Comparison of ENCODE assay signal across 16 cellular contexts in the genomic region with DNA sequence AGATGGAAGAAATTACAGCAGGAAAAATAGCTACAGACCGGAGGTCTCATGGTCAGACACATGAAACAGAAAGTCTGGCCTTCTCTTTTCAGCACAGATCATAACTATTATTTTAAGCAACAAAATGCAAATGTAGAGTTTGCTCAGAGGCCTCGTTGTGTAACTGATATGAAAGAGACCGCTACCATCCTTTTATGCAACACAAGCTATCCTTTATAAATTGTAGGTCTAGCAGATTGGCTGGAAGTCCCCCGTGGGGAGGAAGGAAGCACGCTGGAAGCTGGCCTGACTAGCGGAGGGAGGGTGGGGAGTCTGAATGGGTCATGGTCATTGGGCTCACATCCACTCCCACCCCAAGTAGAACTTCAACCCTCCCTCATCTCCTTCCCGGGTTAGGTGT. TPM values are rescaled to one million over a fixed set of nuclear protein-coding genes. Genes with fewer than 3 reads are reported as not detected.
DNase-seq lines count a peak whose midpoint lies in the region; ATAC-seq, FAIRE-seq and TF ChIP-seq lines count a peak whose summit lies in the region.
"Had no signal": no experiment of that assay in that cellular context is flagged by ENCODE, and none has a peak within 500 bp of the region (broad histone marks: within the 10 kb centered on the region; RNA-seq: fewer than 3 reads in every experiment).

No MANE protein-coding gene starts in this region.

- H2AFZ ChIP-seq in ACC112 (ENCODE audit: low read length, unreplicated experiment), result peak overlapping the region; percentile 22
- H2AFZ ChIP-seq: GM23248 had no signal

- H3K4me1 Mint-ChIP-seq in chondrocyte (ENCODE audit: low read depth), result peaks cover 3% of the 10 kb centered on the region
- H3K4me1 Mint-ChIP-seq: activated CD8-positive, alpha-beta memory T cell treated with anti-CD3 and anti-CD28 coated beads, Interleukin-2, amount 10 ng/mL, durations not matched to agents 7 days and 5 days; T-cell had no signal

- peak; percentile 85 for ATAC-seq in GM19455 (IDR thresholded peaks at IDR 0.05; ENCODE audit: unreplicated experiment)
- ATAC-seq in HG03060 (IDR thresholded peaks at IDR 0.05; ENCODE audit: low read depth, unreplicated experiment), result peak; percentile 90
- ATAC-seq: activated CD8-positive, alpha-beta memory T cell treated with anti-CD3 and anti-CD28 coated beads, Interleukin-2, amount 10 ng/mL, durations not matched to agents 7 days and 5 days; esophagus mucosa; T-cell had no signal

- peaks cover 4% of the 10 kb centered on the region for H3K36me3 Mint-ChIP-seq in chondrocyte (ENCODE audit: low read depth)
- H3K36me3 Mint-ChIP-seq: activated CD8-positive, alpha-beta memory T cell treated with anti-CD3 and anti-CD28 coated beads, Interleukin-2, amount 10 ng/mL, durations not matched to agents 7 days and 5 days; T-cell had no signal

- H3K4me3 Mint-ChIP-seq in chondrocyte (ENCODE audit: unreplicated experiment), result no peak overlapping the region
- H3K4me3 Mint-ChIP-seq: activated CD8-positive, alpha-beta memory T cell treated with anti-CD3 and anti-CD28 coated beads, Interleukin-2, amount 10 ng/mL, durations not matched to agents 7 days and 5 days; T-cell had no signal

- no peaks in the 10 kb centered on the region for H3K27me3 Mint-ChIP-seq in chondrocyte (ENCODE audit: low read depth)

- DNase-seq in fibroblast of peridontal ligament (ENCODE audit: extremely low read depth) (peak; percentile 15), chondrocyte (ENCODE audit: low spot score) (no peak), DMS 273 treated with DMSO at 0.1 percent for 48 hours (lab: John Stamatoyannopoulos, UW) (no peak), D721Med (ENCODE audit: insufficient read length, low spot score) (no peak), GM19240 (ENCODE audit: insufficient read length, low spot score) (no peak)
- DNase-seq: activated CD8-positive, alpha-beta memory T cell treated with anti-CD3 and anti-CD28 coated beads, Interleukin-2, amount 10 ng/mL, durations not matched to agents 7 days and 5 days; GM23248; NCI-H524; T-cell; transverse colon had no signal

- H3K36me3 ChIP-seq in ACC112 (ENCODE audit: insufficient read depth, low read length), result no peaks in the 10 kb centered on the region
- H3K36me3 ChIP-seq: transverse colon had no signal

- H3K4me3 ChIP-seq in ACC112 (ENCODE audit: low read depth, low read length), result no peak overlapping the region
- H3K4me3 ChIP-seq: GM23248, transverse colon had no signal

- no peak for FAIRE-seq in D721Med (lab: Jason Lieb, UNC)

- TF ChIP-seq CTCF in chondrocyte (IDR thresholded peaks at IDR 0.05) (no peak), D721Med (IDR thresholded peaks at IDR 0.05; ENCODE audit: insufficient read depth, missing control alignments) (no peak)

- H3K79me2 ChIP-seq in ACC112 (ENCODE audit: control insufficient read depth, insufficient read depth, low read length, unreplicated experiment), result no peaks in the 10 kb centered on the region

- H3K27ac ChIP-seq in ACC112 (ENCODE audit: low read depth, low read length), result no peak overlapping the region
- H3K27ac ChIP-seq: GM23248, transverse colon had no signal

- no peaks in the 10 kb centered on the region for H3K4me1 ChIP-seq in ACC112 (ENCODE audit: control insufficient read depth, insufficient read depth, low read length, unreplicated experiment)
- H3K4me1 ChIP-seq: transverse colon had no signal

- H3K27me3 ChIP-seq in ACC112 (ENCODE audit: insufficient read depth, low read length), result no peaks in the 10 kb centered on the region
- H3K27me3 ChIP-seq: transverse colon had no signal

- H3K9me3 Mint-ChIP-seq in chondrocyte (ENCODE audit: low read depth), result peaks cover 20% of the 10 kb centered on the region

- no peak overlapping the region for H3K27ac Mint-ChIP-seq in chondrocyte (ENCODE audit: unreplicated experiment)
- H3K27ac Mint-ChIP-seq: activated CD8-positive, alpha-beta memory T cell treated with anti-CD3 and anti-CD28 coated beads, Interleukin-2, amount 10 ng/mL, durations not matched to agents 7 days and 5 days; T-cell had no signal

RNA-seq across cellular contexts. Expression of gene DMP1, which starts 27.7 kb away (rescaled TPM):
- total RNA-seq in chondrocyte, result not detected in 3 replicates
- total RNA-seq: A172; activated CD8-positive, alpha-beta memory T cell treated with anti-CD3 and anti-CD28 coated beads, Interleukin-2, amount 10 ng/mL, durations not matched to agents 7 days and 5 days; esophagus mucosa; GM23248; liver; T-cell; transverse colon had no signal
